9 cellular contexts compared by ENCODE assay signal in the genomic region with DNA sequence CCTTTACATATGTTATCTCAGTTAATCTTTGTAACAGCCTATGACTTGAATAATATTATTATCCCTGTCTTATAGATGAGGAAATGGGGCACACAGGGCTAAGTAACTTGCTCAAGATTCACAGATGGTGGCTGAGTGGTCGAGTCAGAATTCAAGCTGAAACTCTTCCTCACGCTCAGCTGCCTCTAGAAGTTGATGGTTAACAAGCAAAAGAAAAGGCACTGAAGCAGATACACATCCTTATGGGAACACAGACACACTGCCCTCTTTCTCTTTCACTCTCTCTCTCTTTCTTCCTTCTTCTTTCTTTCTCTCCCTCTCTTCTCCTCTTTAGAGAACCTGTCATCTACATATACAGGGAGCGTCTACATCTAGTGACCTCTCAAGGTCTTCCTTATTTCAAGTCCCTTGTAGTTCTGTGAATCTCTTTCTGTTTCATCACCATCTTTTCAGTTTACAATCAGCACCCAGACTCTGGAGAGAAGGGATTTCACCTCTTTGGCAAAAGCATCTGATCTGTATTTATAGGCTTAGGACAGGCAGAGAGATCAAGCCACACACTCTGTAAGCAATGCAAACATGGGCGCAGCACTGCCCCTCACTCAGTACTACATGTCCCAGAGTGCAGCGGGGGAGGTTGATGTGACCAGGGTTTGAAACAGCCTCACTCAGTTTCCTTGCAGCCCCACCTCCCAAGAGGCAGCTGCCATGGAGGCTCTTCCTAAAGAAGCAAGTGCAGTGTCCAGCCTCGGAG.
DNase-seq lines count a peak whose midpoint lies in the region; ATAC-seq, FAIRE-seq and TF ChIP-seq lines count a peak whose summit lies in the region.
"Had no signal": no experiment of that assay in that cellular context is flagged by ENCODE, and none has a peak within 500 bp of the region (broad histone marks: within the 10 kb centered on the region; RNA-seq: fewer than 3 reads in every experiment).

No MANE protein-coding gene starts in this region.

- peak overlapping the region; percentile 23; the same call in 1 of the 2 replicates for H3K4me2 ChIP-seq in GM12878 (ENCODE audit: control insufficient read depth, insufficient read depth)

- ATAC-seq in GM19351 (IDR thresholded peaks at IDR 0.05; ENCODE audit: unreplicated experiment) (peak; percentile 59), HG03066 (IDR thresholded peaks at IDR 0.05; ENCODE audit: low read depth, unreplicated experiment) (peak; percentile 70), GM12878 (peak; percentile 81)
- no peak for ATAC-seq in naive thymus-derived CD4-positive, alpha-beta T cell

- SMC1A ChIA-PET in GM12878 (lab: Charles Lee; ENCODE audit: uncharacterized antibody, unreplicated experiment) = interaction anchor here (1.0 to 3.3 kb wide), 3 partner anchors 25 to 70 kb away, joined by 3 to 13 read pairs (median 3); no protein-coding TSS in a partner anchor

- no peak for TF ChIP-seq POLR2A in GM12878 (IDR thresholded peaks at IDR 0.05; ENCODE audit: low read depth, low read length)

- no peaks in the 10 kb centered on the region for H3K9me3 ChIP-seq in GM12878 (replicated peaks; ENCODE audit: control insufficient read depth, insufficient read depth, low read length)
- no peaks in the 10 kb centered on the region for H3K9me3 ChIP-seq in naive thymus-derived CD4-positive, alpha-beta T cell (ENCODE audit: control insufficient read depth in 2 of 3, low read length in 3 of 3)

- no peaks in the 10 kb centered on the region for H3K27me3 Mint-ChIP-seq in naive thymus-derived CD4-positive, alpha-beta T cell

- no TSS peak for BruUV-seq in GM12878 (replicated peaks; lab: Mats Ljungman, UMichigan)

- WGBS in GM12878 (ENCODE audit: insufficient coverage, insufficient replicate concordance, low lambda C conversion rate, missing lambda C conversion rate) = 45% methylated on average over 6 of the region's 6 CpGs

- peaks cover 0 to 62% (median 5%) of the 10 kb centered on the region in 7 donors for H3K4me1 Mint-ChIP-seq in naive thymus-derived CD4-positive, alpha-beta T cell

- peak; percentile 83 for FAIRE-seq in GM12878 (lab: Jason Lieb, UNC)

- no peak for TF ChIP-seq RAD21 in GM12878 (IDR thresholded peaks at IDR 0.05; ENCODE audit: insufficient read depth, low read depth, low read length)

- H3K79me2 ChIP-seq in GM12878 (ENCODE audit: control insufficient read depth, insufficient read depth, low read length) = no peaks in the 10 kb centered on the region

- H3K27ac ChIP-seq in GM12878 (ENCODE audit: control insufficient read depth, insufficient read depth) = no peak overlapping the region
- H3K27ac ChIP-seq in naive thymus-derived CD4-positive, alpha-beta T cell (ENCODE audit: low read depth, low read length) = no peak overlapping the region
- H3K27ac ChIP-seq: dorsolateral prefrontal cortex had no signal

- peaks cover 0 to 11% (median 0%) of the 10 kb centered on the region in 5 donors for H3K36me3 Mint-ChIP-seq in naive thymus-derived CD4-positive, alpha-beta T cell

- H3K4me3 Mint-ChIP-seq in naive thymus-derived CD4-positive, alpha-beta T cell = peak overlapping the region in 1 of 10 donors; percentile 20

- in situ Hi-C loops in Caki2 (cut with HindIII; ENCODE audit: low pct_unique_long_range_greater_than_20kb, low sequenced_read_pairs) (no loop called here), GM12878 (cut with MboI) (no loop called here)

- peak; percentile 54 for DNase-seq in Caki2 (ENCODE audit: low read depth)
- DNase-seq in GM12878 (ENCODE audit: low read depth, low spot score) = no peak
- no peak for DNase-seq in SKM-1 (lab: John Stamatoyannopoulos, UW; ENCODE audit: unreplicated experiment)
- no peak for DNase-seq in inferior parietal cortex (ENCODE audit: extremely low spot score)
- no peak for DNase-seq in naive thymus-derived CD4-positive, alpha-beta T cell
- no peak for DNase-seq in NCI-H187 (lab: John Stamatoyannopoulos, UW)

- H2AFZ ChIP-seq in GM12878 (ENCODE audit: control insufficient read depth, low read depth, low read length) = peak overlapping the region; percentile 11

- RAD21 ChIA-PET in GM12878 (lab: Charles Lee; ENCODE audit: unreplicated experiment) = no interaction called here

- TF ChIP-seq CTCF in GM12878 (IDR thresholded peaks at IDR 0.05 in 2 of 3, conservative IDR thresholded peaks at IDR 0.05 in 1 of 3; ENCODE audit: control insufficient read depth in 2 of 3, extremely low read depth in 1 of 3, insufficient read depth in 1 of 3, low read depth in 3 of 3, low read length in 3 of 3) = no peak

- H3K27ac Mint-ChIP-seq in naive thymus-derived CD4-positive, alpha-beta T cell = peak overlapping the region in 1 of 9 donors; percentile 20

- peaks cover 0 to 1% (median 0%) of the 10 kb centered on the region in 11 donors for H3K9me3 Mint-ChIP-seq in naive thymus-derived CD4-positive, alpha-beta T cell

- CTCF ChIA-PET in GM12878 (lab: Yijun Ruan, JAX) = interaction anchor here (0.6 to 2.3 kb wide), 3 partner anchors 10 to 239 kb away, joined by 3 to 10 read pairs (median 6); no protein-coding TSS in a partner anchor
- CTCF ChIA-PET in naive thymus-derived CD4-positive, alpha-beta T cell (lab: Charles Lee) = no interaction called here

- H3K27me3 ChIP-seq in GM12878 (replicated peaks in 1 of 2; ENCODE audit: control insufficient read depth in 2 of 2, insufficient read depth in 2 of 2, low read length in 1 of 2) = no peaks in the 10 kb centered on the region
- no peaks in the 10 kb centered on the region for H3K27me3 ChIP-seq in naive thymus-derived CD4-positive, alpha-beta T cell (ENCODE audit: control insufficient read depth in 2 of 2, insufficient read depth in 2 of 2, low read length in 2 of 2)
- H3K27me3 ChIP-seq: dorsolateral prefrontal cortex had no signal

- POLR2A ChIA-PET in GM12878 (lab: Charles Lee) = interaction anchor here (0.6 to 0.7 kb wide), 2 partner anchors 25 to 1168 kb away, joined by 3 to 4 read pairs; partner anchors contain the start of gene SPA17
- POLR2A ChIA-PET in naive thymus-derived CD4-positive, alpha-beta T cell (lab: Charles Lee) = no interaction called here

- peaks cover 13% of the 10 kb centered on the region for H3K4me1 ChIP-seq in GM12878 (ENCODE audit: control insufficient read depth, insufficient read depth, low read length)
- no peaks in the 10 kb centered on the region for H3K4me1 ChIP-seq in naive thymus-derived CD4-positive, alpha-beta T cell (ENCODE audit: control insufficient read depth in 2 of 2, insufficient read depth in 2 of 2, low read length in 2 of 2)

- no peaks in the 10 kb centered on the region; the same call in 1 of the 2 replicates for H4K20me1 ChIP-seq in GM12878 (ENCODE audit: control insufficient read depth, insufficient read depth)

- H3K4me3 ChIP-seq in GM12878 = no peak overlapping the region
- H3K4me3 ChIP-seq in naive thymus-derived CD4-positive, alpha-beta T cell (ENCODE audit: low read length) = no peak overlapping the region
- H3K4me3 ChIP-seq: dorsolateral prefrontal cortex had no signal

- H3K9ac ChIP-seq in GM12878 (ENCODE audit: control insufficient read depth, insufficient read depth, low read length) = no peak overlapping the region

- H3K36me3 ChIP-seq in GM12878 (ENCODE audit: control insufficient read depth in 2 of 2, insufficient read depth in 2 of 2, low read length in 1 of 2) = no peaks in the 10 kb centered on the region; a peak in 2 of 4 replicates
- H3K36me3 ChIP-seq in naive thymus-derived CD4-positive, alpha-beta T cell (ENCODE audit: control insufficient read depth in 2 of 3, insufficient read depth in 3 of 3, low read length in 3 of 3) = no peaks in the 10 kb centered on the region

- intact Hi-C loops in GM12878 (cut with micrococcal nuclease; ENCODE audit: unreplicated experiment) = no loop called here
- intact Hi-C loops in naive thymus-derived CD4-positive, alpha-beta T cell (cut with micrococcal nuclease) = no loop called here

- TF ChIP-seq EP300 in GM12878 (IDR thresholded peaks at IDR 0.05; ENCODE audit: borderline replicate concordance in 1 of 2, control insufficient read depth in 1 of 2, low read depth in 2 of 2, low read length in 2 of 2) = no peak

TF ChIP-seq in GM12878, 131 proteins besides CTCF, POLR2A, EP300 and RAD21:
- TF ChIP-seq IKZF1 (conservative IDR thresholded peaks at IDR 0.05) (peak; percentile 37; the same call in 1 of the 2 replicates), ZSCAN29 (IDR thresholded peaks at IDR 0.05) (no peak), STAT3 (IDR thresholded peaks at IDR 0.05; ENCODE audit: low read depth, low read length) (no peak), PAX5 (IDR thresholded peaks at IDR 0.05; ENCODE audit: borderline replicate concordance, low read depth, low read length) (0 out of 2 replicates have a peak, but pooled peaks have one; percentile 23), YY1 (IDR thresholded peaks at IDR 0.05; ENCODE audit: low read depth, low read length) (peak; percentile 78), IKZF2 (IDR thresholded peaks at IDR 0.05) (peak; percentile 32 to 62; a peak in 2 of 4 replicates), MLLT1 (IDR thresholded peaks at IDR 0.05) (no peak), SP1 (IDR thresholded peaks at IDR 0.05; ENCODE audit: low read depth, low read length) (no peak), CHD2 (IDR thresholded peaks at IDR 0.05; ENCODE audit: borderline replicate concordance, low read depth, low read length) (no peak), SIX5 (IDR thresholded peaks at IDR 0.05; ENCODE audit: low read depth, low read length, severe bottlenecking) (peak; percentile 55), ZNF217 (IDR thresholded peaks at IDR 0.05) (no peak)
TF ChIP-seq in GM12878: peak in this region for 5.
